ENCODE assay signal across 10 cellular contexts in genomic region chr7:69603937-69604494, GRCh38. TPM values are rescaled to one million over a fixed set of nuclear protein-coding genes. Genes with fewer than 3 reads are reported as not detected.
DNase-seq lines count a peak whose midpoint lies in the region; ATAC-seq, FAIRE-seq and TF ChIP-seq lines count a peak whose summit lies in the region.
"Had no signal": no experiment of that assay in that cellular context is flagged by ENCODE, and none has a peak within 500 bp of the region (broad histone marks: within the 10 kb centered on the region; RNA-seq: fewer than 3 reads in every experiment).

No MANE protein-coding gene starts in this region.

- H2AFZ ChIP-seq in GM12878 (ENCODE audit: control insufficient read depth, low read depth, low read length): no peak overlapping the region

- TF ChIP-seq RAD21 in GM12878 (IDR thresholded peaks at IDR 0.05; ENCODE audit: insufficient read depth, low read depth, low read length): no peak

- H3K27ac ChIP-seq in GM12878 (ENCODE audit: control insufficient read depth, insufficient read depth): peak overlapping the region; percentile 21; the same call in 1 of the 2 replicates
- H3K27ac ChIP-seq: foreskin keratinocyte had no signal

- POLR2A ChIA-PET in GM12878 (lab: Charles Lee): interaction anchor here (0.7 to 2.1 kb wide), 5 partner anchors 15 to 79 kb away, joined by 3 to 5 read pairs (median 4); no protein-coding TSS in a partner anchor

- peaks cover 24% of the 10 kb centered on the region for H3K4me1 ChIP-seq in GM12878 (ENCODE audit: control insufficient read depth, insufficient read depth, low read length)
- H3K4me1 ChIP-seq: foreskin keratinocyte had no signal

- DNase-seq in GM12878 (ENCODE audit: low read depth, low spot score) (peak; percentile 53), NCI-H1092 treated with DMSO at 0.1 percent for 48 hours (lab: John Stamatoyannopoulos, UW) (no peak), A172 (ENCODE audit: low spot score) (no peak), NCI-H1105 treated with DMSO at 0.1 percent for 48 hours (lab: John Stamatoyannopoulos, UW) (no peak)
- DNase-seq in effector CD4-positive, alpha-beta T cell: no peak
- DNase-seq: foreskin keratinocyte, NCI-H774 had no signal

- H3K4me3 ChIP-seq in GM12878: peak overlapping the region; percentile 53; the same call in 1 of the 2 replicates

- no peak for TF ChIP-seq POLR2A in GM12878 (IDR thresholded peaks at IDR 0.05; ENCODE audit: low read depth, low read length)

- no peak overlapping the region for H3K9ac ChIP-seq in GM12878 (ENCODE audit: control insufficient read depth, insufficient read depth, low read length)

- SMC1A ChIA-PET in GM12878 (lab: Charles Lee; ENCODE audit: uncharacterized antibody, unreplicated experiment): interaction anchor here (1.0 to 9.2 kb wide), 22 partner anchors 9 to 221 kb away, joined by 3 to 88 read pairs (median 6); no protein-coding TSS in a partner anchor

- no peaks in the 10 kb centered on the region for H3K9me3 ChIP-seq in GM12878 (replicated peaks; ENCODE audit: control insufficient read depth, insufficient read depth, low read length)

- no TSS peak for BruUV-seq in GM12878 (replicated peaks; lab: Mats Ljungman, UMichigan)

- TF ChIP-seq EP300 in GM12878 (IDR thresholded peaks at IDR 0.05; ENCODE audit: borderline replicate concordance in 1 of 2, control insufficient read depth in 1 of 2, low read depth in 2 of 2, low read length in 2 of 2): peak in 1 of 2 experiments; percentile 76; a peak in 1 of 4 replicates

- peaks cover 50% of the 10 kb centered on the region for H3K79me2 ChIP-seq in GM12878 (ENCODE audit: control insufficient read depth, insufficient read depth, low read length)

- RAD21 ChIA-PET in GM12878 (lab: Charles Lee; ENCODE audit: unreplicated experiment): interaction anchor here (0.7 to 6.6 kb wide), 15 partner anchors 15 to 223 kb away, joined by 3 to 42 read pairs (median 6); no protein-coding TSS in a partner anchor

- CTCF ChIA-PET in GM12878 (lab: Yijun Ruan, JAX): interaction anchor here (0.6 to 2.5 kb wide), 9 partner anchors 18 to 221 kb away, joined by 3 to 10 read pairs (median 3); no protein-coding TSS in a partner anchor

- intact Hi-C loops in GM12878 (cut with micrococcal nuclease; ENCODE audit: unreplicated experiment): loop anchor here (1.0 to 10.0 kb wide), 7 partner anchors 48 to 431 kb away; no protein-coding TSS in a partner anchor

- H4K20me1 ChIP-seq in GM12878 (ENCODE audit: control insufficient read depth, insufficient read depth): no peaks in the 10 kb centered on the region

- TF ChIP-seq CTCF in GM12878 (IDR thresholded peaks at IDR 0.05 in 2 of 3, conservative IDR thresholded peaks at IDR 0.05 in 1 of 3; ENCODE audit: control insufficient read depth in 2 of 3, extremely low read depth in 1 of 3, insufficient read depth in 1 of 3, low read depth in 3 of 3, low read length in 3 of 3): no peak

- in situ Hi-C loops in GM12878 (cut with MboI): no loop called here

- peak; percentile 80 for FAIRE-seq in GM12878 (lab: Jason Lieb, UNC)

- peak overlapping the region; percentile 73 for H3K4me2 ChIP-seq in GM12878 (ENCODE audit: control insufficient read depth, insufficient read depth)

- no peaks in the 10 kb centered on the region for H3K27me3 ChIP-seq in GM12878 (replicated peaks in 1 of 2; ENCODE audit: control insufficient read depth in 2 of 2, insufficient read depth in 2 of 2, low read length in 1 of 2)

- ATAC-seq in GM18498 (IDR thresholded peaks at IDR 0.05; ENCODE audit: unreplicated experiment) (peak; percentile 66), GM19452 (IDR thresholded peaks at IDR 0.05; ENCODE audit: unreplicated experiment) (peak; percentile 77), HG03064 (IDR thresholded peaks at IDR 0.05; ENCODE audit: low read depth, unreplicated experiment) (peak; percentile 61), GM12878 (peak; percentile 79)
- ATAC-seq: foreskin keratinocyte had no signal

- no peaks in the 10 kb centered on the region for H3K36me3 ChIP-seq in GM12878 (ENCODE audit: control insufficient read depth in 2 of 2, insufficient read depth in 2 of 2, low read length in 1 of 2)

- WGBS in GM12878 (ENCODE audit: insufficient coverage, insufficient replicate concordance, low lambda C conversion rate, missing lambda C conversion rate): 2% methylated on average over 2 of the region's 2 CpGs

TF ChIP-seq in GM12878, 131 proteins besides CTCF, POLR2A, EP300 and RAD21 (continues in another document):
- TF ChIP-seq TBL1XR1 (IDR thresholded peaks at IDR 0.05; ENCODE audit: low read depth, low read length): 0 out of 2 replicates have a peak, but pooled peaks have one; percentile 49
- no peak for TF ChIP-seq RB1 (IDR thresholded peaks at IDR 0.05; ENCODE audit: borderline replicate concordance)
- peak; percentile 90 for TF ChIP-seq NFIC (IDR thresholded peaks at IDR 0.05; ENCODE audit: low read depth, low read length)
- TF ChIP-seq DPF2 (IDR thresholded peaks at IDR 0.05): peak; percentile 75
- TF ChIP-seq POLR2AphosphoS2 (IDR thresholded peaks at IDR 0.05; ENCODE audit: low read depth, low read length): no peak
- TF ChIP-seq SPI1 (IDR thresholded peaks at IDR 0.05; ENCODE audit: borderline replicate concordance, insufficient read depth, low read depth, low read length): peak; percentile 59
- TF ChIP-seq SREBF1 (IDR thresholded peaks at IDR 0.05; ENCODE audit: low read length): no peak
- peak in 1 of 2 experiments; percentile 47; a peak in 1 of 4 replicates for TF ChIP-seq BHLHE40 (IDR thresholded peaks at IDR 0.05; ENCODE audit: borderline replicate concordance in 1 of 2, low read depth in 2 of 2, low read length in 1 of 2)
- TF ChIP-seq ASH2L (IDR thresholded peaks at IDR 0.05; ENCODE audit: borderline replicate concordance, low read depth): no peak
- peak in 1 of 2 experiments; percentile 91; a peak in 2 of 4 replicates for TF ChIP-seq ETV6 (conservative IDR thresholded peaks at IDR 0.05 in 1 of 2, IDR thresholded peaks at IDR 0.05 in 1 of 2; ENCODE audit: borderline replicate concordance in 1 of 2, low read depth in 1 of 2)
- TF ChIP-seq IKZF2 (IDR thresholded peaks at IDR 0.05): peak; percentile 68 to 81; a peak in 3 of 4 replicates
- no peak for TF ChIP-seq ESRRA (IDR thresholded peaks at IDR 0.05; ENCODE audit: low read length)
- TF ChIP-seq JUNB (IDR thresholded peaks at IDR 0.05): peak; percentile 94
- TF ChIP-seq, protein P1, sequence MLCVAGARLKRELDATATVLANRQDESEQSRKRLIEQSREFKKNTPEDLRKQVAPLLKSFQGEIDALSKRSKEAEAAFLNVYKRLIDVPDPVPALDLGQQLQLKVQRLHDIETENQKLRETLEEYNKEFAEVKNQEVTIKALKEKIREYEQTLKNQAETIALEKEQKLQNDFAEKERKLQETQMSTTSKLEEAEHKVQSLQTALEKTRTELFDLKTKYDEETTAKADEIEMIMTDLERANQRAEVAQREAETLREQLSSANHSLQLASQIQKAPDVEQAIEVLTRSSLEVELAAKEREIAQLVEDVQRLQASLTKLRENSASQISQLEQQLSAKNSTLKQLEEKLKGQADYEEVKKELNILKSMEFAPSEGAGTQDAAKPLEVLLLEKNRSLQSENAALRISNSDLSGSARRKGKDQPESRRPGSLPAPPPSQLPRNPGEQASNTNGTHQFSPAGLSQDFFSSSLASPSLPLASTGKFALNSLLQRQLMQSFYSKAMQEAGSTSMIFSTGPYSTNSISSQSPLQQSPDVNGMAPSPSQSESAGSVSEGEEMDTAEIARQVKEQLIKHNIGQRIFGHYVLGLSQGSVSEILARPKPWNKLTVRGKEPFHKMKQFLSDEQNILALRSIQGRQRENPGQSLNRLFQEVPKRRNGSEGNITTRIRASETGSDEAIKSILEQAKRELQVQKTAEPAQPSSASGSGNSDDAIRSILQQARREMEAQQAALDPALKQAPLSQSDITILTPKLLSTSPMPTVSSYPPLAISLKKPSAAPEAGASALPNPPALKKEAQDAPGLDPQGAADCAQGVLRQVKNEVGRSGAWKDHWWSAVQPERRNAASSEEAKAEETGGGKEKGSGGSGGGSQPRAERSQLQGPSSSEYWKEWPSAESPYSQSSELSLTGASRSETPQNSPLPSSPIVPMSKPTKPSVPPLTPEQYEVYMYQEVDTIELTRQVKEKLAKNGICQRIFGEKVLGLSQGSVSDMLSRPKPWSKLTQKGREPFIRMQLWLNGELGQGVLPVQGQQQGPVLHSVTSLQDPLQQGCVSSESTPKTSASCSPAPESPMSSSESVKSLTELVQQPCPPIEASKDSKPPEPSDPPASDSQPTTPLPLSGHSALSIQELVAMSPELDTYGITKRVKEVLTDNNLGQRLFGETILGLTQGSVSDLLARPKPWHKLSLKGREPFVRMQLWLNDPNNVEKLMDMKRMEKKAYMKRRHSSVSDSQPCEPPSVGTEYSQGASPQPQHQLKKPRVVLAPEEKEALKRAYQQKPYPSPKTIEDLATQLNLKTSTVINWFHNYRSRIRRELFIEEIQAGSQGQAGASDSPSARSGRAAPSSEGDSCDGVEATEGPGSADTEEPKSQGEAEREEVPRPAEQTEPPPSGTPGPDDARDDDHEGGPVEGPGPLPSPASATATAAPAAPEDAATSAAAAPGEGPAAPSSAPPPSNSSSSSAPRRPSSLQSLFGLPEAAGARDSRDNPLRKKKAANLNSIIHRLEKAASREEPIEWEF (IDR thresholded peaks at IDR 0.05; ENCODE audit: insufficient replicate concordance, low read depth, low read length): no peak
- TF ChIP-seq FOXM1 (IDR thresholded peaks at IDR 0.05; ENCODE audit: low read depth, low read length): peak; percentile 77; the same call in 1 of the 2 replicates
- no peak for TF ChIP-seq HCFC1 (IDR thresholded peaks at IDR 0.05; ENCODE audit: low read length)

RNA-seq across cellular contexts. Expression of gene AUTS2, which starts 5.7 kb away (rescaled TPM):
- 1,234 and 1,253 TPM in 2 replicates for total RNA-seq in GM12878 (2013; cell fraction: nucleolus; rRNA removed)
- total RNA-seq in GM12878 (2014; rRNA removed) (23.8 and 26.8 TPM in 2 replicates), GM12878 (2014; rRNA removed; fragmentation: Illumina TruSeq; extraction: Trizol) (25.6 and 29.7 TPM in 2 replicates), GM12878 (2021) (51.6 and 55.6 TPM in 2 replicates)
- 13.7 TPM for polyA plus RNA-seq in GM12878 (2011; ENCODE audit: low read depth)
- polyA plus RNA-seq in GM12878 (2011; rRNA removed) (32.5 and 37.5 TPM in 2 replicates), GM12878 (2014; fragmentation: Illumina TruSeq; extraction: Trizol) (23.4 and 28.1 TPM in 2 replicates), GM12878 (2014; fragmentation: Nextera tagmentation; extraction: Ambion mirVana) (1 to 10 TPM; 6.4 to 6.8 TPM), GM12878 (2014; rRNA removed) (19.4 and 30.3 TPM in 2 replicates), GM12878 (2016; fragmentation: Nextera tagmentation; extraction: Ambion mirVana) (10 to 100 TPM; 15.0 to 16.2 TPM)
- 19.9 and 27.3 TPM in 2 replicates for polyA plus RNA-seq in GM12878 (2011; cell fraction: cytosol; rRNA removed)
- polyA plus RNA-seq in GM12878 (2011; cell fraction: nucleus; rRNA removed): 211 and 223 TPM in 2 replicates
- 22.5 and 23.0 TPM in 2 replicates for polyA plus RNA-seq in GM12878 (2012)
- polyA minus RNA-seq in GM12878 (2011; rRNA and poly(A)+ RNA removed): 203 and 249 TPM in 2 replicates
- 41.4 and 49.9 TPM in 2 replicates for polyA minus RNA-seq in GM12878 (2011; cell fraction: cytosol; rRNA and poly(A)+ RNA removed)
- polyA minus RNA-seq in GM12878 (2011; cell fraction: nucleus; rRNA and poly(A)+ RNA removed): 479 and 749 TPM in 2 replicates
- 4.0 and 4.6 TPM in 2 replicates for total RNA-seq in A172 (2014; rRNA removed; shearing (Covaris generic))
